Comparison of ENCODE assay signal across 35 cellular contexts in the genomic region with DNA sequence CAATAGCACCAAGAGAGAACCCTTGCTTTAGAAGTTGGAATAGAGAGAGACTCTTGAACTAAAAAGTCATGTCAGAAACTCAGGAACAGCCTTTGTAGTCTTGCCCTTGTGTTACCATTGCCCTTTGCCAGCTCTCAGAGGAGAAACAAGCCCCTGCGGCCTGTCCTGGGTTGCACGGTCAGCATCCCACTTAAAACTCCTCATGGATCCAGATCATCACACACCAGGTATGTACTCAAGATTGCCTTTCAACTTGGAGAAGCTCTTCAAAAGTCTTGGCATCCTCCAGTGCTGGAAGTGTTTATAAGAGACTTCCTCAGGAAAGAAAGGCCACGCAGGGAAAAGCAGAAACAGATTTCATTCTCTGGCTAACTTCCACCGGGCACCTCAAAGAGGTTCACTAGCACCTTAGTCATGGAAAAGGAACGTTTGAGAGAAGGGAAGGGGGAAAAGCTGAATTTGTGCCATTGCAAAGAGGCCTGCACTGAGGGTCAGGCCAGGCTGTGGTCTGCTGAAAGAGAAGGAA.
"Had no signal": no experiment of that assay in that cellular context is flagged by ENCODE, and none has a peak within 500 bp of the region (broad histone marks: within the 10 kb centered on the region; RNA-seq: fewer than 3 reads in every experiment).

No MANE protein-coding gene starts in this region.

- H3K36me3 ChIP-seq: adrenal gland, breast epithelium, cardiac muscle cell, esophagus muscularis mucosa, gastroesophageal sphincter, heart right ventricle, WERI-Rb-1 had no signal

- H3K9me3 Mint-ChIP-seq: activated B cell treated with CpG ODN at 0.5 μM for 24 hours; activated CD8-positive, alpha-beta T cell treated with anti-CD3 and anti-CD28 coated beads for 36 hours; activated naive CD4-positive, alpha-beta T cell treated with anti-CD3 and anti-CD28 coated beads, Interleukin-2, amount 50 U/mL, for 24 hours; activated naive CD8-positive, alpha-beta T cell treated with anti-CD3 and anti-CD28 coated beads for 36 hours; activated T-helper 2 cell treated with anti-CD3 and anti-CD28 coated beads, Interferon-gamma antibody, Interleukin-2, Interleukin-4, amounts not matched to agents 10 μg/mL and 5 μg/mL and 100 μg/mL, durations not matched to agents 14 hours and 24 hours and 36 hours; T-helper 2 cell treated with Interferon-gamma antibody and Interleukin-4, amounts not matched to agents 5 μg/mL and 100 μg/mL, for 36 hours had no signal

- H3K4me1 Mint-ChIP-seq: activated B cell treated with CpG ODN at 0.5 μM for 24 hours; activated naive CD4-positive, alpha-beta T cell treated with anti-CD3 and anti-CD28 coated beads, Interleukin-2, amount 50 U/mL, for 24 hours; activated naive CD8-positive, alpha-beta T cell treated with anti-CD3 and anti-CD28 coated beads for 36 hours; activated naive CD8-positive, alpha-beta T cell treated with anti-CD3 and anti-CD28 coated beads, Interleukin-2, amount 50 U/mL, for 24 hours; brain; T-helper 17 cell had no signal

- H3K27ac ChIP-seq: adrenal gland, breast epithelium, cardiac muscle cell, esophagus muscularis mucosa, gastroesophageal sphincter, heart right ventricle, WERI-Rb-1 had no signal

- H3K36me3 Mint-ChIP-seq: activated naive CD4-positive, alpha-beta T cell treated with anti-CD3 and anti-CD28 coated beads, Interleukin-2, amount 50 U/mL, for 24 hours; activated naive CD8-positive, alpha-beta T cell treated with anti-CD3 and anti-CD28 coated beads for 36 hours; brain had no signal

- H3K27ac Mint-ChIP-seq: activated B cell treated with CpG ODN at 0.5 μM for 24 hours; activated CD8-positive, alpha-beta T cell treated with anti-CD3 and anti-CD28 coated beads for 36 hours; activated naive CD4-positive, alpha-beta T cell treated with anti-CD3 and anti-CD28 coated beads for 36 hours; activated naive CD4-positive, alpha-beta T cell treated with anti-CD3 and anti-CD28 coated beads, Interleukin-2, amount 50 U/mL, for 24 hours; activated naive CD8-positive, alpha-beta T cell treated with anti-CD3 and anti-CD28 coated beads for 36 hours; activated naive CD8-positive, alpha-beta T cell treated with anti-CD3 and anti-CD28 coated beads, Interleukin-2, amount 50 U/mL, for 24 hours; activated T-helper 2 cell treated with anti-CD3 and anti-CD28 coated beads, Interferon-gamma antibody, Interleukin-2, Interleukin-4, amounts not matched to agents 10 μg/mL and 5 μg/mL and 100 μg/mL, durations not matched to agents 14 hours and 24 hours and 36 hours; effector memory CD8-positive, alpha-beta T cell; T-helper 17 cell; T-helper 2 cell treated with Interferon-gamma antibody and Interleukin-4, amounts not matched to agents 5 μg/mL and 100 μg/mL, for 36 hours had no signal

- H3K27me3 Mint-ChIP-seq: activated B cell treated with CpG ODN at 0.5 μM for 24 hours; activated CD8-positive, alpha-beta T cell treated with anti-CD3 and anti-CD28 coated beads for 36 hours; T-helper 17 cell had no signal

- H3K4me3 Mint-ChIP-seq: activated B cell treated with CpG ODN at 0.5 μM for 24 hours; activated CD8-positive, alpha-beta T cell treated with anti-CD3 and anti-CD28 coated beads for 36 hours; activated naive CD4-positive, alpha-beta T cell treated with anti-CD3 and anti-CD28 coated beads for 36 hours; activated naive CD4-positive, alpha-beta T cell treated with anti-CD3 and anti-CD28 coated beads, Interleukin-2, amount 50 U/mL, for 24 hours; activated naive CD8-positive, alpha-beta T cell treated with anti-CD3 and anti-CD28 coated beads for 36 hours; activated naive CD8-positive, alpha-beta T cell treated with anti-CD3 and anti-CD28 coated beads, Interleukin-2, amount 50 U/mL, for 24 hours; activated T-cell treated with anti-CD3 and anti-CD28 coated beads, Interleukin-2, amount 50 U/mL, for 4 hours; brain; effector memory CD8-positive, alpha-beta T cell; T-helper 17 cell; T-helper 2 cell treated with Interferon-gamma antibody and Interleukin-4, amounts not matched to agents 5 μg/mL and 100 μg/mL, for 36 hours had no signal

- H3K27me3 ChIP-seq: adrenal gland, breast epithelium, cardiac muscle cell, esophagus muscularis mucosa, heart right ventricle had no signal

- H3K9me3 ChIP-seq: adrenal gland, breast epithelium had no signal

- H3K4me3 ChIP-seq: adrenal gland, breast epithelium, cardiac muscle cell, esophagus muscularis mucosa, gastroesophageal sphincter, heart right ventricle had no signal

- DNase-seq: activated B cell treated with CpG ODN at 0.5 μM for 24 hours; activated CD4-positive, alpha-beta T cell treated with anti-CD3 and anti-CD28 coated beads for 48 hours; activated CD4-positive, alpha-beta T cell treated with anti-CD3 and anti-CD28 coated beads, Interleukin-2, amount 50 U/mL, for 1 hour; activated CD4-positive, alpha-beta T cell treated with anti-CD3 and anti-CD28 coated beads, Interleukin-2, amount 50 U/mL, for 48 hours; activated CD8-positive, alpha-beta memory T cell treated with anti-CD3 and anti-CD28 coated beads for 24 hours; activated CD8-positive, alpha-beta T cell treated with anti-CD3 and anti-CD28 coated beads for 36 hours; activated effector memory CD4-positive, alpha-beta T cell treated with anti-CD3 and anti-CD28 coated beads, Interleukin-2, amount 50 U/mL, for 16 hours; activated naive CD4-positive, alpha-beta T cell treated with anti-CD3 and anti-CD28 coated beads for 36 hours; activated naive CD8-positive, alpha-beta T cell treated with anti-CD3 and anti-CD28 coated beads for 36 hours; activated naive CD8-positive, alpha-beta T cell treated with anti-CD3 and anti-CD28 coated beads, Interleukin-2, amount 50 U/mL, for 24 hours; activated T-cell treated with anti-CD3 and anti-CD28 coated beads, Interleukin-2, amount 50 U/mL, for 4 hours; adrenal gland; amygdala; aorta; central memory CD4-positive, alpha-beta T cell; cerebellar nuclear complex; cortex of kidney; dermis blood vessel endothelial cell; effector CD4-positive, alpha-beta T cell; effector memory CD8-positive, alpha-beta T cell; erythroblast; foreskin melanocyte; heart right ventricle; T-helper 1 cell; T-helper 17 cell; T1000; WERI-Rb-1 had no signal

- H3K4me1 ChIP-seq: breast epithelium, heart right ventricle had no signal
